In the genomic region with DNA sequence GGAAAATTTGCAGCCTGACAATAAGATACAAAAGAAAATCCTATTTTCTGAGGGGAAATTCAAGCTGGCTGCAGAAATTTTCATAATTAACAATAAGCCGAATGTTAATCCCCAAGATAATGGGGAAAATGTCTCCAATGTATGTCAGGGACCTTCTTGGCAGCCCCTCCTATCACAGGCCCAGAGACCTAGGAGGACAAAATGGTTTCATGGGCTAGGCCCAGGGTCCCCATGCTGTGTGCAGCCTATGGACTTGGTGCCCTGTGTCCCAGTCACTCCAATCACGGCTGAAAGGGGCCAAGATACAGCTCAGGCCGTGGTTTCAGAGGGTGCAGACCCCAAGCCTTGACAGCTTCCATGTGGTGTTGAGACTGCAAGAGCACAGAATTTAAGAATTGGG, we compare ENCODE assay signal across 10 cellular contexts. TPM values are rescaled to one million over a fixed set of nuclear protein-coding genes. Genes with fewer than 3 reads are reported as not detected.
"Had no signal": no experiment of that assay in that cellular context is flagged by ENCODE, and none has a peak within 500 bp of the region (broad histone marks: within the 10 kb centered on the region; RNA-seq: fewer than 3 reads in every experiment).

No MANE protein-coding gene starts in this region.

- H3K4me2 ChIP-seq: KMS-11 had no signal

- DNase-seq: IMR-90, KBM-7, KG1 had no signal

- FAIRE-seq: HepG2, HTR-8/SVneo had no signal

- H3K27ac ChIP-seq: HL-60, KMS-11 had no signal

- H3K9ac ChIP-seq: KMS-11 had no signal

- ATAC-seq: HepG2 had no signal

RNA-seq across cellular contexts. Expression of a gene that starts 11.2 kb away (rescaled TPM):
- total RNA-seq: HepG2, HT-29, HT1080, IMR-90 had no signal
- polyA plus RNA-seq: HepG2, IgD-negative memory B cell, IMR-90 had no signal
